Comparison of ENCODE assay signal across 7 cellular contexts in genomic region chr18:25164837-25165791, GRCh38.
DNase-seq lines count a peak whose midpoint lies in the region; ATAC-seq, FAIRE-seq and TF ChIP-seq lines count a peak whose summit lies in the region.

No MANE protein-coding gene starts in this region.

- H3K4me3 ChIP-seq in GM23338, result no peak overlapping the region
- H3K4me3 ChIP-seq in endothelial cell of umbilical vein (replicated peaks in 1 of 3; ENCODE audit: insufficient read depth in 1 of 3, low read depth in 1 of 3, low read length in 3 of 3), result peak overlapping the region in 2 of 3 experiments; percentile 30 to 44
- H3K4me3 ChIP-seq in parathyroid adenoma (ENCODE audit: low read depth, low read length), result peak overlapping the region; percentile 31

- BruUV-seq in endothelial cell of umbilical vein (replicated peaks; lab: Mats Ljungman, UMichigan), result no TSS peak

- no peaks in the 10 kb centered on the region for H3F3A ChIP-seq in GM23338 (replicated peaks; ENCODE audit: low read depth)

- dilution Hi-C loops in endothelial cell of umbilical vein (cut with MboI; ENCODE audit: extremely low pct_ligation_motif_present, low sequenced_read_pairs), result no loop called here

- FAIRE-seq in endothelial cell of umbilical vein (lab: Jason Lieb, UNC), result peak; percentile 70

- H4K20me1 ChIP-seq in GM23338 (replicated peaks; ENCODE audit: insufficient read depth) (no peaks in the 10 kb centered on the region), endothelial cell of umbilical vein (replicated peaks; ENCODE audit: control insufficient read depth, extremely low read depth, insufficient read depth, low read length) (no peaks in the 10 kb centered on the region)

- POLR2A ChIA-PET in endothelial cell of umbilical vein (lab: Charles Lee), result no interaction called here

- peak overlapping the region; percentile 46 for H3K27ac Mint-ChIP-seq in GM23338

- TF ChIP-seq CTCF in GM23338 (conservative IDR thresholded peaks at IDR 0.05; ENCODE audit: low read depth in 2 of 2) (no peak), endothelial cell of umbilical vein (IDR thresholded peaks at IDR 0.05; ENCODE audit: extremely low read depth in 1 of 2, insufficient read depth in 1 of 2, low read depth in 1 of 2, low read length in 2 of 2) (no peak), parathyroid adenoma (IDR thresholded peaks at IDR 0.05) (no peak)

- H2AFZ ChIP-seq in GM23338 (no peak overlapping the region), endothelial cell of umbilical vein (ENCODE audit: low read depth, low read length) (no peak overlapping the region), parathyroid adenoma (peak overlapping the region; percentile 74)

- no peaks in the 10 kb centered on the region; the same call in 1 of the 2 replicates for H3K9me2 ChIP-seq in GM23338 (ENCODE audit: insufficient read depth)

- H3K27me3 ChIP-seq in GM23338 (ENCODE audit: insufficient read depth), result no peaks in the 10 kb centered on the region
- no peaks in the 10 kb centered on the region for H3K27me3 ChIP-seq in endothelial cell of umbilical vein (ENCODE audit: control insufficient read depth in 2 of 2, insufficient read depth in 2 of 2, low read length in 2 of 2)
- no peaks in the 10 kb centered on the region for H3K27me3 ChIP-seq in parathyroid adenoma (ENCODE audit: control insufficient read depth, insufficient read depth, low read length)

- H3K9me3 ChIP-seq in endothelial cell of umbilical vein (replicated peaks; ENCODE audit: control insufficient read depth, insufficient read depth, low read length) (no peaks in the 10 kb centered on the region), parathyroid adenoma (ENCODE audit: control insufficient read depth, low read length) (no peaks in the 10 kb centered on the region)

- H3K36me3 ChIP-seq in GM23338 (ENCODE audit: insufficient read depth) (no peaks in the 10 kb centered on the region), endothelial cell of umbilical vein (ENCODE audit: control insufficient read depth in 2 of 2, extremely low read depth in 1 of 2, insufficient read depth in 2 of 2, low read length in 2 of 2) (peaks cover 5 to 18% of the 10 kb centered on the region in 2 experiments), parathyroid adenoma (ENCODE audit: control insufficient read depth, insufficient read depth, low read length) (no peaks in the 10 kb centered on the region)

- no peak for TF ChIP-seq POLR2A in endothelial cell of umbilical vein (IDR thresholded peaks at IDR 0.05; ENCODE audit: low read depth, low read length)

- H3K4me1 ChIP-seq in GM23338 (ENCODE audit: insufficient read depth), result no peaks in the 10 kb centered on the region
- peaks cover 16% of the 10 kb centered on the region for H3K4me1 ChIP-seq in endothelial cell of umbilical vein (ENCODE audit: control insufficient read depth, extremely low read depth, insufficient read depth, low read length)
- peaks cover 7% of the 10 kb centered on the region for H3K4me1 ChIP-seq in parathyroid adenoma

- DNase-seq in GM23338 (ENCODE audit: low spot score), result no peak
- DNase-seq in NCI-H748 treated with DMSO at 0.1 percent for 48 hours (lab: John Stamatoyannopoulos, UW), result peak; percentile 15
- DNase-seq in endothelial cell of umbilical vein (ENCODE audit: low read depth, low spot score), result peak; percentile 63
- DNase-seq in SIG-M5 (lab: John Stamatoyannopoulos, UW), result no peak
- no peak for DNase-seq in activated CD8-positive, alpha-beta memory T cell treated with anti-CD3 and anti-CD28 coated beads, Interleukin-2, amount 50 U/mL, for 48 hours

- H3K79me2 ChIP-seq in GM23338 (replicated peaks; ENCODE audit: insufficient read depth) (no peaks in the 10 kb centered on the region), endothelial cell of umbilical vein (ENCODE audit: control insufficient read depth, insufficient read depth, low read length) (peaks cover 3% of the 10 kb centered on the region), parathyroid adenoma (no peaks in the 10 kb centered on the region)

- H3K4me2 ChIP-seq in GM23338 (no peak overlapping the region), endothelial cell of umbilical vein (ENCODE audit: insufficient read depth, low read length) (peak overlapping the region; percentile 96), parathyroid adenoma (ENCODE audit: low read length) (peak overlapping the region; percentile 52)

- no peaks in the 10 kb centered on the region for H3K36me3 Mint-ChIP-seq in GM23338 (ENCODE audit: low read depth)

- CTCF ChIA-PET in endothelial cell of umbilical vein (lab: Charles Lee), result interaction anchor here (0.8 to 1.5 kb wide), 7 partner anchors 27 to 187 kb away, joined by 3 to 5 read pairs (median 3); partner anchors contain the start of gene ZNF521

- peaks cover 14% of the 10 kb centered on the region for H3K4me1 Mint-ChIP-seq in GM23338

- no peak overlapping the region for H3K4me3 Mint-ChIP-seq in GM23338

- no peak overlapping the region for H3K27ac ChIP-seq in GM23338 (ENCODE audit: low read depth)
- H3K27ac ChIP-seq in endothelial cell of umbilical vein (ENCODE audit: insufficient read depth, low read depth, low read length), result no peak overlapping the region
- H3K27ac ChIP-seq in parathyroid adenoma, result peak overlapping the region; percentile 27

- peak; percentile 89 for ATAC-seq in GM18508 (IDR thresholded peaks at IDR 0.05; ENCODE audit: insufficient read depth, unreplicated experiment)
- ATAC-seq in GM23338, result peak; percentile 22; the same call in 1 of the 3 replicates

- no peaks in the 10 kb centered on the region for H3K27me3 Mint-ChIP-seq in GM23338 (ENCODE audit: insufficient read depth, low read depth, poor library complexity)

- H3K9me1 ChIP-seq in endothelial cell of umbilical vein (replicated peaks; ENCODE audit: control insufficient read depth, extremely low read depth, insufficient read depth, low read length), result no peaks in the 10 kb centered on the region

- no peaks in the 10 kb centered on the region for H3K9me3 Mint-ChIP-seq in GM23338

- H3K9ac ChIP-seq in endothelial cell of umbilical vein (replicated peaks; ENCODE audit: extremely low read depth, insufficient read depth, low read length) (peak overlapping the region; percentile 39), parathyroid adenoma (no peak overlapping the region)

- intact Hi-C loops in endothelial cell of umbilical vein (cut with micrococcal nuclease), result no loop called here

TF ChIP-seq in GM23338, 12 proteins besides CTCF, POLR2A, EP300 and RAD21 (continues in another document):
- no peak for TF ChIP-seq CREB1 (CRISPR knock-in tag; IDR thresholded peaks at IDR 0.05; ENCODE audit: low read depth)

TF ChIP-seq in endothelial cell of umbilical vein, 7 proteins besides CTCF, POLR2A, EP300 and RAD21:
- no peak for TF ChIP-seq MAX (IDR thresholded peaks at IDR 0.05; ENCODE audit: insufficient read depth, insufficient read length)

Comparison
In these comparisons a context has a peak if more than half of its experiments do, and no peak if none do; other contexts are left out.
1. DNase-seq: peak in NCI-H748 treated with DMSO at 0.1 percent for 48 hours (single experiment) and endothelial cell of umbilical vein (single experiment); none in GM23338 (single experiment), SIG-M5 (single experiment) and activated CD8-positive, alpha-beta memory T cell treated with anti-CD3 and anti-CD28 coated beads, Interleukin-2, amount 50 U/mL, for 48 hours (single experiment).